Comparison of ENCODE assay signal across 8 cellular contexts in the genomic region with DNA sequence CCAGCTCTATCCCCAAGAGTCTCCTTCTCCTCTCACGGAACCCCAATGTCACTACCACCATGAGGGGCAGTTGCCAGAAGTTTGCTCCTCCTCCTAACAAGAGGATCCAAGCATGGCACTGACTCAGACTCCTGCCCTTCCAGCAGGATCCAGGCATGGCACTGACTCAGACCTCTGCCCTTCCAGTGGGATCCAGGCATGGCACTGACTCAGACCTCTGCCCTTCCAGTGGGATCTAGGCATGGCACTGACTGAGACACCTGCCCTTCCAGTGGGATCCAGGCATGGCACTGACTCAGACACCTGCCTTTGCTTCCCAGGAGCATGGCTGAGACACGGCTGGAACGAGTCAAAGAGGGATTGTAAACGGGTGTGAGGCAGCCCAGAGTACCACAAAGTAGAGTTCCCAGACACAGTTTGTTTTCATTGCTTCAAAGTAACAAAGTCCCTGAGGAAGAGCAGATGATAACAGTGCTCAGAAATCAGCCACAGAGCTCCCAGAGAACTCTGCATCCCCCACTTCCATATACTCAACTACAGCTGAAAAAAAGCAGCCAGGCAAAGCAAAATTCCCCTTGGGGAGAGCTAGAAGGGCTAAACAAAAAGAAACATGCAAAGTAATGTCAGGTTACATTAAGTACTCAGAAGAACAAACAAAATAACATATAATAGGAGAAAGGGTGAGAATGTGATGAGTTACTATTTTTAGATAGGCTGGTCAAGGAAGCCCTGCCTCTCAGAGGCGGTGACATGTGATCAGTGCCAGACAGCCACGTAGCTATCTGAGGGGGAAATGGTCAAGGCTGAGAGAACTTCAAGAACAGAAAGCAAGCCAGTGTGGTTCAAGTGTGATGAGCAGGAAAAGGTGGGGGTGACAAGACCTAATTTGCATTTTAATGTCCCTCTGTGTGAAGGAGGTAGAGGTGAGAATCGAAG. TPM values are rescaled to one million over a fixed set of nuclear protein-coding genes. Genes with fewer than 3 reads are reported as not detected.
DNase-seq lines count a peak whose midpoint lies in the region; ATAC-seq, FAIRE-seq and TF ChIP-seq lines count a peak whose summit lies in the region.

No MANE protein-coding gene starts in this region.

- peak; percentile 90 for FAIRE-seq in GM12891 (lab: Jason Lieb, UNC)

- peak overlapping the region; percentile 91 for H3K27ac Mint-ChIP-seq in T-helper 2 cell treated with Interferon-gamma antibody and Interleukin-4, amounts not matched to agents 5 μg/mL and 100 μg/mL, for 36 hours

- no peak for TF ChIP-seq POLR2A in GM12891 (IDR thresholded peaks at IDR 0.05; ENCODE audit: low read depth, low read length)

- H3K4me3 Mint-ChIP-seq in T-helper 2 cell treated with Interferon-gamma antibody and Interleukin-4, amounts not matched to agents 5 μg/mL and 100 μg/mL, for 36 hours, result peak overlapping the region; percentile 85

- no peak overlapping the region for H3K4me3 ChIP-seq in upper lobe of right lung

- H3K4me1 Mint-ChIP-seq in T-helper 2 cell treated with Interferon-gamma antibody and Interleukin-4, amounts not matched to agents 5 μg/mL and 100 μg/mL, for 36 hours (ENCODE audit: low read depth), result peaks cover 43% of the 10 kb centered on the region

- no peak for TF ChIP-seq CTCF in upper lobe of right lung (IDR thresholded peaks at IDR 0.05)

- no peaks in the 10 kb centered on the region for H3K27me3 Mint-ChIP-seq in T-helper 2 cell treated with Interferon-gamma antibody and Interleukin-4, amounts not matched to agents 5 μg/mL and 100 μg/mL, for 36 hours (ENCODE audit: low read depth)

- DNase-seq in GM12891 (ENCODE audit: insufficient read length, low spot score), result peak; percentile 39
- peak; percentile 24 for DNase-seq in T-helper 2 cell treated with Interferon-gamma antibody and Interleukin-4, amounts not matched to agents 5 μg/mL and 100 μg/mL, for 36 hours (ENCODE audit: low spot score)
- peak; percentile 34 for DNase-seq in glomerular endothelial cell (ENCODE audit: extremely low read depth, low read depth, low spot score)
- DNase-seq in upper lobe of right lung, result no peak
- no peak for DNase-seq in stimulated activated CD4-positive, alpha-beta T cell treated with anti-CD3 and anti-CD28 coated beads, Interleukin-1b, Interleukin-23, amount 100 ng/mL, for 48 hours
- DNase-seq in amniotic stem cell (lab: John Stamatoyannopoulos, UW), result no peak

- H3K36me3 Mint-ChIP-seq in T-helper 2 cell treated with Interferon-gamma antibody and Interleukin-4, amounts not matched to agents 5 μg/mL and 100 μg/mL, for 36 hours (ENCODE audit: low read depth), result peaks cover 54% of the 10 kb centered on the region

- no peak overlapping the region for H3K27ac ChIP-seq in upper lobe of right lung

- no peaks in the 10 kb centered on the region for H3K9me3 Mint-ChIP-seq in T-helper 2 cell treated with Interferon-gamma antibody and Interleukin-4, amounts not matched to agents 5 μg/mL and 100 μg/mL, for 36 hours

- H3K4me1 ChIP-seq in upper lobe of right lung, result peaks cover 25% of the 10 kb centered on the region

- H3K36me3 ChIP-seq in upper lobe of right lung, result no peaks in the 10 kb centered on the region

- ATAC-seq in GM21390 (IDR thresholded peaks at IDR 0.05; ENCODE audit: unreplicated experiment), result peak; percentile 86
- ATAC-seq in HG03558 (IDR thresholded peaks at IDR 0.05; ENCODE audit: extremely low read depth, unreplicated experiment), result peak; percentile 82
- ATAC-seq in upper lobe of right lung, result peak; percentile 33

- H3K9me3 ChIP-seq in upper lobe of right lung, result no peaks in the 10 kb centered on the region

- no peaks in the 10 kb centered on the region for H3K27me3 ChIP-seq in upper lobe of right lung

- intact Hi-C loops in upper lobe of right lung (cut with DNase I), result no loop called here

TF ChIP-seq in GM12891, 5 proteins besides CTCF, POLR2A, EP300 and RAD21:
- TF ChIP-seq PAX5 (IDR thresholded peaks at IDR 0.05; ENCODE audit: insufficient read depth, low read length, severe bottlenecking), result peak; percentile 76
- TF ChIP-seq POLR2AphosphoS5 (IDR thresholded peaks at IDR 0.05; ENCODE audit: low read depth, low read length), result no peak
- peak; percentile 95 for TF ChIP-seq POU2F2 (IDR thresholded peaks at IDR 0.05; ENCODE audit: low read depth, low read length)

RNA-seq across cellular contexts. Expression of a gene that starts 3.0 kb away (rescaled TPM):
- polyA plus RNA-seq in GM12891 (2012; ENCODE audit: low read depth, missing spikeins), result 33.5 TPM
- 7.0 and 11.5 TPM in 2 replicates for total RNA-seq in glomerular endothelial cell
- 2.4 TPM for total RNA-seq in upper lobe of right lung

RNA-seq across cellular contexts. Expression of a gene that starts 57.5 kb away (rescaled TPM):
- 2.2 TPM for polyA plus RNA-seq in GM12891 (2012; ENCODE audit: low read depth, missing spikeins)
- total RNA-seq in glomerular endothelial cell, result 0.10 TPM in 1 of 2 replicates, not detected in the other
- 47.5 TPM for total RNA-seq in upper lobe of right lung

Comparison
In these comparisons a context has a peak if more than half of its experiments do, and no peak if none do; other contexts are left out.
1. DNase-seq: peak in GM12891 (single experiment), T-helper 2 cell treated with Interferon-gamma antibody and Interleukin-4, amounts not matched to agents 5 μg/mL and 100 μg/mL, for 36 hours (single experiment) and glomerular endothelial cell (single experiment); none in upper lobe of right lung (single experiment), stimulated activated CD4-positive, alpha-beta T cell treated with anti-CD3 and anti-CD28 coated beads, Interleukin-1b, Interleukin-23, amount 100 ng/mL, for 48 hours (single experiment) and amniotic stem cell (single experiment).
2. ATAC-seq: peak in every context shown above with its lines; median percentile 86 in GM21390; 82 in HG03558; 33 in upper lobe of right lung.
3. RNA of a gene that starts 57.5 kb away (total RNA-seq): 47.5 TPM in upper lobe of right lung (single experiment); 0.10 TPM in glomerular endothelial cell; every median in the first group is over 10 times any median in the second.